23 cellular contexts compared by ENCODE assay signal in the genomic region with DNA sequence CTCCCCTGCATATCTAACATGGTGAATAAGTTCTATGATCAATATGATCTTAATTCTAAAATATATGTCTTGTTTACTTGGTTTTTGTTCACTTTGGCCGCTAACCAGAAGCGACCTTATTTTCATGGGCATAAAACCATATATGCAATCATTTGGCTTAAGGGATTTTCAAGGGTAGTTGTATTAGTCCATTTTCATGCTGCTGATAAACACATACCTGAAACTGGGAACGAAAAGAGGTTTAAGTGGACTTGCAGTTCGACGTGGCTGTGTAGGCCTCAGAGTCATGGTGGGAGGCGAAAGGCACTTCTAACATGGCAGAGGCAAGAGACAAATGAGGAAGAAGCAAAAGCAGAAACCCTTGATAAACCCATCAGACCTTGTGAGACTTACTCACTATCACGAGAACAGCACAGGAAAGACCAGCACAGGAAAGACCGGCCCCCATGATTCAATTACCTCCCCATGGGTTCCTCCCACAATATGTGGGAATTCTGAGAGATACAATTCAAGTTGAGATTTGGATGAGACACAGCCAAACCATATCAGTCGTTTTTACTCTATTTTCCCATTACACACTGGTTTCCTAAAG.
DNase-seq lines count a peak whose midpoint lies in the region; ATAC-seq, FAIRE-seq and TF ChIP-seq lines count a peak whose summit lies in the region.
"Had no signal": no experiment of that assay in that cellular context is flagged by ENCODE, and none has a peak within 500 bp of the region (broad histone marks: within the 10 kb centered on the region; RNA-seq: fewer than 3 reads in every experiment).

No MANE protein-coding gene starts in this region.

- H2AFZ ChIP-seq in mesenchymal stem cell (ENCODE audit: low read depth, low read length): no peak overlapping the region

- H3K4me3 Mint-ChIP-seq in endodermal cell: no peak overlapping the region
- H3K4me3 Mint-ChIP-seq in activated naive CD4-positive, alpha-beta T cell treated with anti-CD3 and anti-CD28 coated beads, Interleukin-2, amount 10 ng/mL, durations not matched to agents 7 days and 5 days: no peak overlapping the region

- H3K9me3 ChIP-seq in endodermal cell (ENCODE audit: control insufficient read depth, low read length) (no peaks in the 10 kb centered on the region), mesenchymal stem cell (ENCODE audit: control insufficient read depth, low read length) (no peaks in the 10 kb centered on the region)
- H3K9me3 ChIP-seq: HAP-1, MG63 had no signal

- no peaks in the 10 kb centered on the region for H3K9me3 Mint-ChIP-seq in endodermal cell
- no peaks in the 10 kb centered on the region for H3K9me3 Mint-ChIP-seq in activated naive CD4-positive, alpha-beta T cell treated with anti-CD3 and anti-CD28 coated beads, Interleukin-2, amount 10 ng/mL, durations not matched to agents 7 days and 5 days

- no peaks in the 10 kb centered on the region for H3K79me1 ChIP-seq in mesenchymal stem cell (replicated peaks; ENCODE audit: low read length, poor library complexity, severe bottlenecking)

- H3K4ac ChIP-seq in mesenchymal stem cell (ENCODE audit: low read depth in 1 of 2, low read length in 2 of 2): no peak overlapping the region

- no peak for TF ChIP-seq CTCF in endodermal cell (conservative IDR thresholded peaks at IDR 0.05)
- TF ChIP-seq CTCF in D721Med (IDR thresholded peaks at IDR 0.05; ENCODE audit: insufficient read depth, missing control alignments): no peak

- H3K14ac ChIP-seq in mesenchymal stem cell (ENCODE audit: low read length in 2 of 2): no peak overlapping the region

- no peak overlapping the region for H3K27ac Mint-ChIP-seq in endodermal cell
- H3K27ac Mint-ChIP-seq in activated naive CD4-positive, alpha-beta T cell treated with anti-CD3 and anti-CD28 coated beads, Interleukin-2, amount 10 ng/mL, durations not matched to agents 7 days and 5 days: no peak overlapping the region

- H3K4me1 Mint-ChIP-seq in endodermal cell: no peaks in the 10 kb centered on the region
- H3K4me1 Mint-ChIP-seq in activated naive CD4-positive, alpha-beta T cell treated with anti-CD3 and anti-CD28 coated beads, Interleukin-2, amount 10 ng/mL, durations not matched to agents 7 days and 5 days: no peaks in the 10 kb centered on the region

- H3K36me3 Mint-ChIP-seq in endodermal cell (ENCODE audit: low read depth): no peaks in the 10 kb centered on the region
- H3K36me3 Mint-ChIP-seq in activated naive CD4-positive, alpha-beta T cell treated with anti-CD3 and anti-CD28 coated beads, Interleukin-2, amount 10 ng/mL, durations not matched to agents 7 days and 5 days: no peaks in the 10 kb centered on the region

- H3K9ac ChIP-seq in endodermal cell (ENCODE audit: extremely low read depth, low read length, poor library complexity, severe bottlenecking) (no peak overlapping the region), mesenchymal stem cell (ENCODE audit: low read length) (peak overlapping the region; percentile 28)

- no peak for ATAC-seq in GM18861 (IDR thresholded peaks at IDR 0.05; ENCODE audit: unreplicated experiment)
- no peak for ATAC-seq in GM18858 (IDR thresholded peaks at IDR 0.05; ENCODE audit: unreplicated experiment)

- H4K91ac ChIP-seq in mesenchymal stem cell (ENCODE audit: low read length): no peak overlapping the region

- H3K27me3 Mint-ChIP-seq in endodermal cell (ENCODE audit: insufficient read depth): no peaks in the 10 kb centered on the region
- H3K27me3 Mint-ChIP-seq in activated naive CD4-positive, alpha-beta T cell treated with anti-CD3 and anti-CD28 coated beads, Interleukin-2, amount 10 ng/mL, durations not matched to agents 7 days and 5 days: no peaks in the 10 kb centered on the region

- no peak overlapping the region for H2BK15ac ChIP-seq in mesenchymal stem cell (ENCODE audit: low read depth, poor library complexity, severe bottlenecking)

- no peak for FAIRE-seq in D721Med (lab: Jason Lieb, UNC)
- FAIRE-seq: HTR-8/SVneo had no signal

- H3K4me3 ChIP-seq in endodermal cell (ENCODE audit: low read length) (no peak overlapping the region), mesenchymal stem cell (ENCODE audit: insufficient read depth in 1 of 2, low read depth in 1 of 2, low read length in 2 of 2) (no peak overlapping the region)
- H3K4me3 ChIP-seq: HAP-1, MG63 had no signal

- no peak overlapping the region for H2BK5ac ChIP-seq in mesenchymal stem cell (ENCODE audit: low read depth, low read length, poor library complexity, severe bottlenecking)

- no peak overlapping the region for H3K27ac ChIP-seq in endodermal cell (ENCODE audit: low read depth, low read length)
- no peak overlapping the region for H3K27ac ChIP-seq in mesenchymal stem cell (ENCODE audit: low read length, poor library complexity, severe bottlenecking)
- H3K27ac ChIP-seq: HL-60 had no signal

- 90 to 99% methylated on average over 7 to 9 of the region's 9 CpGs for WGBS in endodermal cell (ENCODE audit: insufficient coverage in 1 of 2, insufficient read length in 1 of 2), 2 experiments
- 85% methylated on average over 9 of the region's 9 CpGs for WGBS in mesenchymal stem cell

- no peak overlapping the region for H2AK5ac ChIP-seq in mesenchymal stem cell (ENCODE audit: low read length, severe bottlenecking)

- DNase-seq in OCI-M1 (lab: John Stamatoyannopoulos, UW) (peak; percentile 51), endodermal cell (peak; percentile 27), mesenchymal stem cell (no peak), D721Med (ENCODE audit: insufficient read length, low spot score) (no peak)
- DNase-seq in activated naive CD4-positive, alpha-beta T cell treated with anti-CD3 and anti-CD28 coated beads, Interleukin-2, amount 10 ng/mL, durations not matched to agents 7 days and 5 days: no peak
- DNase-seq: ACHN; C1 segment of cervical spinal cord; DMS 273 treated with DMSO at 0.1 percent for 48 hours; DND-41; IMR-90; Karpas-422; MG63; NCI-H1105; NCI-H2081; NCI-H2171 treated with DMSO at 0.1 percent for 48 hours; NK-92 treated with Interleukin-12 subunit alpha and Interleukin-12 subunit beta, amount 100 ng/mL, for 24 hours; RPMI8226; SHP77 treated with DMSO at 0.1 percent for 48 hours had no signal

- H3K36me3 ChIP-seq in endodermal cell (ENCODE audit: control insufficient read depth, insufficient read depth, low read length) (no peaks in the 10 kb centered on the region), mesenchymal stem cell (ENCODE audit: control insufficient read depth in 1 of 2, insufficient read depth in 2 of 2, low read depth in 1 of 2, low read length in 2 of 2) (no peaks in the 10 kb centered on the region)
- H3K36me3 ChIP-seq: HAP-1, MG63 had no signal

- H3K18ac ChIP-seq in mesenchymal stem cell (ENCODE audit: low read depth in 1 of 2, low read length in 2 of 2): no peak overlapping the region

- H3K23ac ChIP-seq in mesenchymal stem cell (ENCODE audit: low read length in 2 of 2): no peak overlapping the region

- H3K4me2 ChIP-seq in mesenchymal stem cell (ENCODE audit: low read length, poor library complexity, severe bottlenecking): no peak overlapping the region

- H3K27me3 ChIP-seq in endodermal cell (ENCODE audit: control insufficient read depth, insufficient read depth, low read length, poor library complexity, severe bottlenecking): no peaks in the 10 kb centered on the region
- no peaks in the 10 kb centered on the region for H3K27me3 ChIP-seq in mesenchymal stem cell (ENCODE audit: control insufficient read depth in 1 of 2, insufficient read depth in 1 of 2, low read length in 2 of 2)
- H3K27me3 ChIP-seq: MG63 had no signal

- H2BK12ac ChIP-seq in mesenchymal stem cell (ENCODE audit: low read length in 2 of 2): no peak overlapping the region

- H3K4me1 ChIP-seq in endodermal cell (ENCODE audit: control insufficient read depth, insufficient read depth, low read length) (no peaks in the 10 kb centered on the region), mesenchymal stem cell (ENCODE audit: control insufficient read depth, insufficient read depth, low read depth, low read length) (no peaks in the 10 kb centered on the region)
- H3K4me1 ChIP-seq: HAP-1 had no signal

- no peak overlapping the region for H2BK120ac ChIP-seq in mesenchymal stem cell (ENCODE audit: low read depth, low read length)

- CTCF ChIA-PET in activated naive CD4-positive, alpha-beta T cell treated with anti-CD3 and anti-CD28 coated beads, Interleukin-2, amount 10 ng/mL, durations not matched to agents 7 days and 5 days (lab: Charles Lee): no interaction called here

- no peak overlapping the region for H4K8ac ChIP-seq in mesenchymal stem cell (ENCODE audit: low read length)

Comparison
In these comparisons a context has a peak if more than half of its experiments do, and no peak if none do; other contexts are left out.
1. DNase-seq: peak in OCI-M1 (single experiment) and endodermal cell (single experiment); none in mesenchymal stem cell (single experiment), D721Med (single experiment) and activated naive CD4-positive, alpha-beta T cell treated with anti-CD3 and anti-CD28 coated beads, Interleukin-2, amount 10 ng/mL, durations not matched to agents 7 days and 5 days (single experiment).